In genomic region chrY:13830089-13830488, GRCh38 we compare ENCODE assay signal across 23 cellular contexts.
"Had no signal": no experiment of that assay in that cellular context is flagged by ENCODE, and none has a peak within 500 bp of the region (broad histone marks: within the 10 kb centered on the region; RNA-seq: fewer than 3 reads in every experiment).

No MANE protein-coding gene starts in this region.

- H3K27ac Mint-ChIP-seq: natural killer cell treated with Interleukin-12 subunit alpha and Interleukin-12 subunit beta and Interleukin-15 and Interleukin-18, amount 100 ng/mL, for 72 hours; neural progenitor cell had no signal

- H3K4me3 Mint-ChIP-seq: natural killer cell treated with Interleukin-12 subunit alpha and Interleukin-12 subunit beta and Interleukin-15 and Interleukin-18, amount 100 ng/mL, for 72 hours; neural progenitor cell had no signal

- ATAC-seq: left cardiac atrium; left ventricle myocardium superior; natural killer cell treated with Interleukin-12 subunit alpha and Interleukin-12 subunit beta and Interleukin-15 and Interleukin-18, amount 100 ng/mL, for 72 hours had no signal

- H3K36me3 ChIP-seq: neural progenitor cell, ovary, right atrium auricular region, sigmoid colon, stomach, thoracic aorta, transverse colon had no signal

- DNase-seq: dorsolateral prefrontal cortex; effector CD8-positive, alpha-beta T cell; foreskin melanocyte; head of caudate nucleus; kidney; left cardiac atrium; left ventricle myocardium superior; mesenchymal stem cell; midbrain; nucleus accumbens; ovary; sigmoid colon; stimulated activated CD4-positive, alpha-beta T cell treated with anti-CD3 and anti-CD28 coated beads, Interleukin-12 subunit alpha, Interleukin-12 subunit beta, amount 100 ng/mL, for 4 hours; stimulated activated naive CD4-positive, alpha-beta T cell; stomach; substantia nigra; transverse colon had no signal

- H3K27me3 Mint-ChIP-seq: natural killer cell treated with Interleukin-12 subunit alpha and Interleukin-12 subunit beta and Interleukin-15 and Interleukin-18, amount 100 ng/mL, for 72 hours had no signal

- H3K36me3 Mint-ChIP-seq: natural killer cell treated with Interleukin-12 subunit alpha and Interleukin-12 subunit beta and Interleukin-15 and Interleukin-18, amount 100 ng/mL, for 72 hours; neural progenitor cell had no signal

- H3K4me1 Mint-ChIP-seq: neural progenitor cell had no signal

- H3K9me3 ChIP-seq: ovary, right atrium auricular region, sigmoid colon, stomach, thoracic aorta, transverse colon had no signal

- H3K27ac ChIP-seq: dorsolateral prefrontal cortex, hepatocyte, neural progenitor cell, ovary, right atrium auricular region, sigmoid colon, skin epidermis, stomach, thoracic aorta, transverse colon had no signal

- H3K9me3 Mint-ChIP-seq: natural killer cell treated with Interleukin-12 subunit alpha and Interleukin-12 subunit beta and Interleukin-15 and Interleukin-18, amount 100 ng/mL, for 72 hours; neural progenitor cell had no signal
